20 cellular contexts compared by ENCODE assay signal in genomic region chr13:46543307-46543706, GRCh38.
"Had no signal": no experiment of that assay in that cellular context is flagged by ENCODE, and none has a peak within 500 bp of the region (broad histone marks: within the 10 kb centered on the region; RNA-seq: fewer than 3 reads in every experiment).

No MANE protein-coding gene starts in this region.

- FAIRE-seq: endometrium, keratinocyte had no signal

- H3K4me1 Mint-ChIP-seq: activated T-helper 17 cell treated with anti-CD3 and anti-CD28 coated beads, Interleukin-2, amount 50 U/mL, for 72 hours; stimulated activated memory B cell treated with anti-CD40 and anti-IgM and Interleukin-4, amounts not matched to agents 10 μg/mL and 1 μg/mL and 100 μg/mL, for 72 hours; T-helper 17 cell had no signal

- H3K36me3 Mint-ChIP-seq: activated naive CD8-positive, alpha-beta T cell treated with anti-CD3 and anti-CD28 coated beads, Interleukin-2, amount 10 ng/mL, durations not matched to agents 7 days and 5 days; mesothelial cell of epicardium; natural killer cell treated with Interleukin-12 subunit alpha and Interleukin-12 subunit beta and Interleukin-15 and Interleukin-18, amount 100 ng/mL, for 72 hours; stimulated activated memory B cell treated with anti-CD40 and anti-IgM and Interleukin-4, amounts not matched to agents 10 μg/mL and 1 μg/mL and 100 μg/mL, for 72 hours had no signal

- H3K27ac Mint-ChIP-seq: activated CD4-positive, alpha-beta T cell treated with anti-CD3 and anti-CD28 coated beads for 36 hours; activated naive CD8-positive, alpha-beta T cell treated with anti-CD3 and anti-CD28 coated beads, Interleukin-2, amount 10 ng/mL, durations not matched to agents 7 days and 5 days; activated T-helper 17 cell treated with anti-CD3 and anti-CD28 coated beads, Interleukin-2, amount 50 U/mL, for 72 hours; mesothelial cell of epicardium; natural killer cell treated with Interleukin-12 subunit alpha and Interleukin-12 subunit beta and Interleukin-15 and Interleukin-18, amount 100 ng/mL, for 72 hours; stimulated activated memory B cell treated with anti-CD40 and anti-IgM and Interleukin-4, amounts not matched to agents 10 μg/mL and 1 μg/mL and 100 μg/mL, for 72 hours; T-helper 17 cell had no signal

- H3K27ac ChIP-seq: coronary artery, VCaP had no signal

- H3K27me3 Mint-ChIP-seq: activated T-helper 17 cell treated with anti-CD3 and anti-CD28 coated beads, Interleukin-2, amount 50 U/mL, for 72 hours; stimulated activated memory B cell treated with anti-CD40 and anti-IgM and Interleukin-4, amounts not matched to agents 10 μg/mL and 1 μg/mL and 100 μg/mL, for 72 hours had no signal

- DNase-seq: activated CD4-positive, alpha-beta T cell treated with anti-CD3 and anti-CD28 coated beads for 36 hours; activated CD4-positive, alpha-beta T cell treated with anti-CD3 and anti-CD28 coated beads, Interleukin-2, amount 50 U/mL, for 48 hours; activated naive CD4-positive, alpha-beta T cell; activated naive CD8-positive, alpha-beta T cell treated with anti-CD3 and anti-CD28 coated beads, Interleukin-2, amount 10 ng/mL, durations not matched to agents 7 days and 5 days; activated T-cell treated with anti-CD3 and anti-CD28 coated beads for 4 hours; amygdala; erythroblast; foreskin melanocyte; hypothalamus; stimulated activated CD4-positive, alpha-beta T cell treated with anti-CD3 and anti-CD28 coated beads, Interleukin-4, amount 100 ng/mL, for 24 hours; T-helper 17 cell had no signal

- H3K9me3 Mint-ChIP-seq: activated naive CD8-positive, alpha-beta T cell treated with anti-CD3 and anti-CD28 coated beads, Interleukin-2, amount 10 ng/mL, durations not matched to agents 7 days and 5 days; activated T-helper 17 cell treated with anti-CD3 and anti-CD28 coated beads, Interleukin-2, amount 50 U/mL, for 72 hours; natural killer cell treated with Interleukin-12 subunit alpha and Interleukin-12 subunit beta and Interleukin-15 and Interleukin-18, amount 100 ng/mL, for 72 hours; stimulated activated memory B cell treated with anti-CD40 and anti-IgM and Interleukin-4, amounts not matched to agents 10 μg/mL and 1 μg/mL and 100 μg/mL, for 72 hours had no signal

- ATAC-seq: activated T-helper 17 cell treated with anti-CD3 and anti-CD28 coated beads, Interleukin-2, amount 50 U/mL, for 72 hours; sciatic nerve; T-helper 17 cell had no signal

- H3K4me3 ChIP-seq: coronary artery had no signal

- H3K4me3 Mint-ChIP-seq: activated CD4-positive, alpha-beta T cell treated with anti-CD3 and anti-CD28 coated beads for 36 hours; activated naive CD8-positive, alpha-beta T cell treated with anti-CD3 and anti-CD28 coated beads, Interleukin-2, amount 10 ng/mL, durations not matched to agents 7 days and 5 days; activated T-helper 17 cell treated with anti-CD3 and anti-CD28 coated beads, Interleukin-2, amount 50 U/mL, for 72 hours; mesothelial cell of epicardium; natural killer cell treated with Interleukin-12 subunit alpha and Interleukin-12 subunit beta and Interleukin-15 and Interleukin-18, amount 100 ng/mL, for 72 hours; stimulated activated memory B cell treated with anti-CD40 and anti-IgM and Interleukin-4, amounts not matched to agents 10 μg/mL and 1 μg/mL and 100 μg/mL, for 72 hours; T-helper 17 cell had no signal
